ENCODE assay signal across 8 cellular contexts in the genomic region with DNA sequence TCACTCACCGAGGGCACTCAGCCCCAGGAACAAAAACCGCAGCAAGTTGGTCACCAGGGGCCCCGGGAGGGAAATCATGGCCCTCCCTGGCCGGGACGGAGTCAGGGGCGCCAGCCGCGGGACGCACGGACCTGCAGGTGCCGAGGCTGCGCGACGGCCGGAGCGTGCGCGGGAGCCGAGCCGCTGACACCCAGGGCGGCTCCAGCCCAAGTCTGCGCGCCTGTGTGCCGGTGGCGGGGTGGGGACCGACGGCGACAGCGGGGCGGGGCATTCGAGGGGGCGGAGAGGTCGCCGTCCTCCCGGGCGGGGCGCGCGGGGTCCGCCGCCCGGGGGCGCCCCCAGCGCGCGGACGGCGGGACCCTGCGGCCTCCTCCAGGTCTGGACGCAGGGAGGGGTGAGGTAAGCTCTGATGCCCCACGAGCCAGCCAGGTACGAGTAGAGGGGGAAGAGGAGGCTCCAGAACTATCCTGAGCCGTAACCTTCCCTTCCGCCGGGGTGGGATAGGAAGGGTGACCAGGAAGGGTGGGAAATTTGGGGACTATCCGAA. TPM values are rescaled to one million over a fixed set of nuclear protein-coding genes. Genes with fewer than 3 reads are reported as not detected.
DNase-seq lines count a peak whose midpoint lies in the region; ATAC-seq and TF ChIP-seq lines count a peak whose summit lies in the region.

A gene with protein sequence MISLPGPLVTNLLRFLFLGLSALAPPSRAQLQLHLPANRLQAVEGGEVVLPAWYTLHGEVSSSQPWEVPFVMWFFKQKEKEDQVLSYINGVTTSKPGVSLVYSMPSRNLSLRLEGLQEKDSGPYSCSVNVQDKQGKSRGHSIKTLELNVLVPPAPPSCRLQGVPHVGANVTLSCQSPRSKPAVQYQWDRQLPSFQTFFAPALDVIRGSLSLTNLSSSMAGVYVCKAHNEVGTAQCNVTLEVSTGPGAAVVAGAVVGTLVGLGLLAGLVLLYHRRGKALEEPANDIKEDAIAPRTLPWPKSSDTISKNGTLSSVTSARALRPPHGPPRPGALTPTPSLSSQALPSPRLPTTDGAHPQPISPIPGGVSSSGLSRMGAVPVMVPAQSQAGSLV (minus strand): TSS at position 214 of the 547 bp plus-strand sequence. CDS start 136 bp downstream, at position 78.

- no peak for TF ChIP-seq RAD21 in neural cell (conservative IDR thresholded peaks at IDR 0.05)

- H3K79me2 ChIP-seq in MM.1S (ENCODE audit: low read length), result peaks cover 32% of the 10 kb centered on the region
- H3K79me2 ChIP-seq in neural cell (replicated peaks; ENCODE audit: insufficient read depth, low read length), result no peaks in the 10 kb centered on the region

- TF ChIP-seq CTCF in GM10248 (IDR thresholded peaks at IDR 0.05; ENCODE audit: control extremely low read depth, extremely low read depth, low read depth, missing control alignments), result no peak
- TF ChIP-seq CTCF in MM.1S (IDR thresholded peaks at IDR 0.05; ENCODE audit: low read length), result no peak
- no peak for TF ChIP-seq CTCF in neural cell (IDR thresholded peaks at IDR 0.05; ENCODE audit: poor library complexity, severe bottlenecking)
- no peak for TF ChIP-seq CTCF in thyroid gland (IDR thresholded peaks at IDR 0.05)

- H3K4me2 ChIP-seq in MM.1S (ENCODE audit: low read depth, low read length), result peak within 1 kb of the TSS; percentile 90
- peak within 1 kb of the TSS; percentile 39 for H3K4me2 ChIP-seq in neural cell (ENCODE audit: low read length)

- WGBS in esophagus, 2 donors, result 0 to 1% methylated on average over 42 to 56 of the region's 56 CpGs
- 0 to 1% methylated on average over 8 to 14 of the region's 56 CpGs for WGBS in thyroid gland, 2 donors

- H3K27ac ChIP-seq in MM.1S (ENCODE audit: low read length), result peak within 1 kb of the TSS; percentile 77; the same call in 1 of the 2 replicates
- peak within 1 kb of the TSS; percentile 68 to 74 for H3K27ac ChIP-seq in esophagus (ENCODE audit: low read depth in 2 of 2, low read length in 1 of 2)
- H3K27ac ChIP-seq in neural cell (ENCODE audit: low read length), result no peak within 1 kb of the TSS
- peak within 1 kb of the TSS; percentile 89 to 98 (median 94) for H3K27ac ChIP-seq in thyroid gland

- H3F3A ChIP-seq in MM.1S (ENCODE audit: insufficient read depth, low read length) (peaks cover 25% of the 10 kb centered on the region), neural cell (ENCODE audit: insufficient read depth, low read length, poor library complexity, severe bottlenecking) (no peaks in the 10 kb centered on the region)

- TF ChIP-seq EP300 in neural cell (conservative IDR thresholded peaks at IDR 0.05; ENCODE audit: poor library complexity, severe bottlenecking), result no peak

- H3K36me3 ChIP-seq in MM.1S (replicated peaks; ENCODE audit: insufficient read depth, low read length), result no peaks in the 10 kb centered on the region
- H3K36me3 ChIP-seq in esophagus (ENCODE audit: control insufficient read depth in 2 of 2, insufficient read depth in 2 of 2, low read length in 1 of 2), result no peaks in the 10 kb centered on the region
- H3K36me3 ChIP-seq in neural cell (ENCODE audit: insufficient read depth, low read length), result no peaks in the 10 kb centered on the region
- peaks cover 0 to under 1% of the 10 kb centered on the region in 2 donors for H3K36me3 ChIP-seq in thyroid gland

- H3K9me2 ChIP-seq in MM.1S (replicated peaks; ENCODE audit: insufficient read depth, low read length) (no peaks in the 10 kb centered on the region), neural cell (ENCODE audit: insufficient read depth, low read length) (no peaks in the 10 kb centered on the region)

- H3K4me3 ChIP-seq in MM.1S (ENCODE audit: low read length) (peak within 1 kb of the TSS; percentile 89), esophagus (ENCODE audit: low read depth in 1 of 2, low read length in 2 of 2) (peak within 1 kb of the TSS; percentile 49 to 61), neural cell (ENCODE audit: low read length) (peak within 1 kb of the TSS; percentile 64), thyroid gland (replicated peaks in 1 of 3) (peak within 1 kb of the TSS; percentile 48 to 93 (median 88))

- peak; percentile 69 for ATAC-seq in GM21723 (IDR thresholded peaks at IDR 0.05; ENCODE audit: unreplicated experiment)

- H3K9ac ChIP-seq in MM.1S (ENCODE audit: low read length) (peak within 1 kb of the TSS; percentile 72; the same call in 1 of the 2 replicates), neural cell (ENCODE audit: low read length) (no peak within 1 kb of the TSS)

- CTCF ChIA-PET in GM10248 (lab: Yijun Ruan, JAX), result interaction anchor here (0.5 to 21.1 kb wide), 16 partner anchors 14 to 121 kb away, joined by 3 to 381 read pairs (median 4); a partner anchor contains a TSS

- POLR2A ChIA-PET in GM10248 (lab: Yijun Ruan, JAX), result no interaction called here

- TF ChIP-seq POLR2A in thyroid gland (IDR thresholded peaks at IDR 0.05), result peak; percentile 62 to 94

- H3K9me3 ChIP-seq in MM.1S (replicated peaks; ENCODE audit: insufficient read depth, low read length) (no peaks in the 10 kb centered on the region), esophagus (ENCODE audit: control insufficient read depth in 2 of 2, insufficient read depth in 1 of 2, low read depth in 1 of 2, low read length in 1 of 2) (no peaks in the 10 kb centered on the region), neural cell (ENCODE audit: low read length) (no peaks in the 10 kb centered on the region), thyroid gland (no peaks in the 10 kb centered on the region)

- H4K20me1 ChIP-seq in MM.1S (ENCODE audit: insufficient read depth, low read length) (no peaks in the 10 kb centered on the region), neural cell (ENCODE audit: insufficient read depth) (no peaks in the 10 kb centered on the region)

- H3K4me1 ChIP-seq in MM.1S (ENCODE audit: low read length) (peaks cover 22% of the 10 kb centered on the region), esophagus (ENCODE audit: control insufficient read depth in 2 of 2, insufficient read depth in 2 of 2, low read length in 1 of 2) (peaks cover 3 to 12% of the 10 kb centered on the region in 2 donors), thyroid gland (peaks cover 28 to 63% of the 10 kb centered on the region in 2 donors)

- intact Hi-C loops in thyroid gland (cut with DNase I), result loop anchor here (5.0 kb wide), 2 partner anchors 35 to 90 kb away; a partner anchor contains a TSS

- H2AFZ ChIP-seq in MM.1S (ENCODE audit: low read length) (peak within 1 kb of the TSS; percentile 93), neural cell (ENCODE audit: low read depth, low read length) (no peak within 1 kb of the TSS)

- no peaks in the 10 kb centered on the region for H3K27me3 ChIP-seq in MM.1S (replicated peaks; ENCODE audit: insufficient read depth, low read length)
- peaks cover 0 to 23% of the 10 kb centered on the region in 2 donors for H3K27me3 ChIP-seq in esophagus (ENCODE audit: control insufficient read depth in 1 of 2, insufficient read depth in 2 of 2, low read length in 2 of 2)
- peaks cover 60% of the 10 kb centered on the region for H3K27me3 ChIP-seq in neural cell (ENCODE audit: insufficient read depth, low read depth, low read length)
- no peaks in the 10 kb centered on the region for H3K27me3 ChIP-seq in thyroid gland

- peak; percentile 92 for DNase-seq in GM10248 (ENCODE audit: extremely low spot score)
- DNase-seq in MM.1S, result peak; percentile 81
- peak; percentile 74 for DNase-seq in activated CD8-positive, alpha-beta memory T cell treated with anti-CD3 and anti-CD28 coated beads, Interleukin-2, amount 50 U/mL, for 4 hours
- DNase-seq in thyroid gland, result peak; percentile 86
- DNase-seq in amygdala (lab: John Stamatoyannopoulos, UW), result no peak

TF ChIP-seq in neural cell, 6 proteins besides CTCF, POLR2A, EP300 and RAD21:
- TF ChIP-seq MXI1 (conservative IDR thresholded peaks at IDR 0.05; ENCODE audit: poor library complexity, severe bottlenecking) (no peak), EZH2 (IDR thresholded peaks at IDR 0.05; ENCODE audit: borderline replicate concordance, insufficient read depth, low read length, poor library complexity, severe bottlenecking) (no peak), TAF1 (IDR thresholded peaks at IDR 0.05; ENCODE audit: low read depth) (no peak), SMC3 (conservative IDR thresholded peaks at IDR 0.05; ENCODE audit: poor library complexity) (no peak), POLR2AphosphoS5 (IDR thresholded peaks at IDR 0.05) (no peak)
- TF ChIP-seq, protein P1, sequence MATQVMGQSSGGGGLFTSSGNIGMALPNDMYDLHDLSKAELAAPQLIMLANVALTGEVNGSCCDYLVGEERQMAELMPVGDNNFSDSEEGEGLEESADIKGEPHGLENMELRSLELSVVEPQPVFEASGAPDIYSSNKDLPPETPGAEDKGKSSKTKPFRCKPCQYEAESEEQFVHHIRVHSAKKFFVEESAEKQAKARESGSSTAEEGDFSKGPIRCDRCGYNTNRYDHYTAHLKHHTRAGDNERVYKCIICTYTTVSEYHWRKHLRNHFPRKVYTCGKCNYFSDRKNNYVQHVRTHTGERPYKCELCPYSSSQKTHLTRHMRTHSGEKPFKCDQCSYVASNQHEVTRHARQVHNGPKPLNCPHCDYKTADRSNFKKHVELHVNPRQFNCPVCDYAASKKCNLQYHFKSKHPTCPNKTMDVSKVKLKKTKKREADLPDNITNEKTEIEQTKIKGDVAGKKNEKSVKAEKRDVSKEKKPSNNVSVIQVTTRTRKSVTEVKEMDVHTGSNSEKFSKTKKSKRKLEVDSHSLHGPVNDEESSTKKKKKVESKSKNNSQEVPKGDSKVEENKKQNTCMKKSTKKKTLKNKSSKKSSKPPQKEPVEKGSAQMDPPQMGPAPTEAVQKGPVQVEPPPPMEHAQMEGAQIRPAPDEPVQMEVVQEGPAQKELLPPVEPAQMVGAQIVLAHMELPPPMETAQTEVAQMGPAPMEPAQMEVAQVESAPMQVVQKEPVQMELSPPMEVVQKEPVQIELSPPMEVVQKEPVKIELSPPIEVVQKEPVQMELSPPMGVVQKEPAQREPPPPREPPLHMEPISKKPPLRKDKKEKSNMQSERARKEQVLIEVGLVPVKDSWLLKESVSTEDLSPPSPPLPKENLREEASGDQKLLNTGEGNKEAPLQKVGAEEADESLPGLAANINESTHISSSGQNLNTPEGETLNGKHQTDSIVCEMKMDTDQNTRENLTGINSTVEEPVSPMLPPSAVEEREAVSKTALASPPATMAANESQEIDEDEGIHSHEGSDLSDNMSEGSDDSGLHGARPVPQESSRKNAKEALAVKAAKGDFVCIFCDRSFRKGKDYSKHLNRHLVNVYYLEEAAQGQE (IDR thresholded peaks at IDR 0.05; ENCODE audit: borderline replicate concordance), result no peak

RNA-seq across cellular contexts. Expression of the gene that starts here (rescaled TPM):
- polyA plus RNA-seq in esophagus (10 to 100 TPM; 16.8 to 34.1 TPM), neural cell (0.77 TPM in 1 of 2 replicates, not detected in the other)
- polyA minus RNA-seq in neural cell, result 0.73 and 0.93 TPM in 2 replicates
- total RNA-seq in thyroid gland, result 100 to 1,000 TPM; 188 to 294 (median 243) TPM

Comparison
In these comparisons a context has a peak if more than half of its experiments do, and no peak if none do; other contexts are left out.
1. RNA of the gene that starts here (polyA plus RNA-seq): 16.8 to 34.1 TPM in esophagus; 0.77 TPM in neural cell; every median in the first group is over 10 times any median in the second.
2. DNase-seq: peak in GM10248 (single experiment), MM.1S (single experiment), activated CD8-positive, alpha-beta memory T cell treated with anti-CD3 and anti-CD28 coated beads, Interleukin-2, amount 50 U/mL, for 4 hours (single experiment) and thyroid gland (2 of 2); none in amygdala (0 of 56).
3. Peak in every context shown above with its lines, with median percentiles within 50 percentile points of each other: H3K4me3 ChIP-seq.